1 cellular context compared by ENCODE assay signal in genomic region chr19:15556634-15557181, GRCh38.
TF ChIP-seq lines count a peak whose summit lies in the region.

No MANE protein-coding gene starts in this region.

TF ChIP-seq in K562, 482 proteins besides CTCF, POLR2A, EP300 and RAD21:
- TF ChIP-seq ZNF143 (CRISPR knock-in tag; IDR thresholded peaks at IDR 0.05) = peak; percentile 44; the same call in 1 of the 2 replicates
- TF ChIP-seq ZNF175 (CRISPR knock-in tag; IDR thresholded peaks at IDR 0.05; ENCODE audit: low read depth) = no peak
- TF ChIP-seq ZNF77 (CRISPR knock-in tag; IDR thresholded peaks at IDR 0.05) = no peak
- no peak for TF ChIP-seq KHSRP (IDR thresholded peaks at IDR 0.05)
- no peak for TF ChIP-seq ATF2 (CRISPR knock-in tag; IDR thresholded peaks at IDR 0.05)
- 0 out of 2 replicates have a peak, but pooled peaks have one; percentile 17 for TF ChIP-seq HLTF (IDR thresholded peaks at IDR 0.05)
- no peak for TF ChIP-seq JUN (IDR thresholded peaks at IDR 0.05; ENCODE audit: borderline replicate concordance, low read depth, low read length)
- peak; percentile 59; the same call in 1 of the 2 replicates for TF ChIP-seq JUN (CRISPR knock-in tag; IDR thresholded peaks at IDR 0.05; ENCODE audit: borderline replicate concordance)
